42 cellular contexts compared by ENCODE assay signal in genomic region chr3:150848864-150849263, GRCh38. TPM values are rescaled to one million over a fixed set of nuclear protein-coding genes. Genes with fewer than 3 reads are reported as not detected.
"Had no signal": no experiment of that assay in that cellular context is flagged by ENCODE, and none has a peak within 500 bp of the region (broad histone marks: within the 10 kb centered on the region; RNA-seq: fewer than 3 reads in every experiment).

No MANE protein-coding gene starts in this region.

- H3K4me3 Mint-ChIP-seq: activated naive CD4-positive, alpha-beta T cell treated with anti-CD3 and anti-CD28 coated beads for 36 hours; activated naive CD4-positive, alpha-beta T cell treated with anti-CD3 and anti-CD28 coated beads, Interleukin-2, amount 10 ng/mL, durations not matched to agents 7 days and 5 days; activated naive CD4-positive, alpha-beta T cell treated with anti-CD3 and anti-CD28 coated beads, Interleukin-2, amount 50 U/mL, for 24 hours; activated naive CD8-positive, alpha-beta T cell; activated naive CD8-positive, alpha-beta T cell treated with anti-CD3 and anti-CD28 coated beads for 36 hours; activated naive CD8-positive, alpha-beta T cell treated with anti-CD3 and anti-CD28 coated beads, Interleukin-2, amount 10 ng/mL, durations not matched to agents 7 days and 5 days; activated naive CD8-positive, alpha-beta T cell treated with anti-CD3 and anti-CD28 coated beads, Interleukin-2, amount 50 U/mL, for 24 hours; activated T-cell treated with anti-CD3 and anti-CD28 coated beads, Interleukin-2, amount 50 U/mL, for 24 hours; activated T-cell treated with anti-CD3 and anti-CD28 coated beads, Interleukin-2, amount 50 U/mL, for 4 hours; activated T-cell treated with anti-CD3 and anti-CD28 coated beads, Interleukin-2, amount 50 U/mL, for 72 hours; activated T-helper 1 cell treated with anti-CD3 and anti-CD28 coated beads, Interleukin-12 subunit alpha, Interleukin-12 subunit beta, Interleukin-2, Interleukin-4 antibody, amounts not matched to agents 30 ng/mL and 10 ng/mL and 1 ng/mL, durations not matched to agents 14 hours and 24 hours and 36 hours; activated T-helper 17 cell treated with anti-CD3 and anti-CD28 coated beads, Interleukin-2, amount 50 U/mL, for 72 hours; brain; central memory CD8-positive, alpha-beta T cell had no signal

- H3K27me3 ChIP-seq: adrenal gland, ascending aorta, body of pancreas, breast epithelium, cardiac muscle cell had no signal

- H3K36me3 Mint-ChIP-seq: activated naive CD4-positive, alpha-beta T cell treated with anti-CD3 and anti-CD28 coated beads, Interleukin-2, amount 50 U/mL, for 24 hours; activated naive CD4-positive, alpha-beta T cell treated with anti-CD3 and anti-CD28 coated beads, Interleukin-2, amount 50 U/mL, for 72 hours; activated naive CD8-positive, alpha-beta T cell treated with anti-CD3 and anti-CD28 coated beads, Interleukin-2, amount 10 ng/mL, durations not matched to agents 7 days and 5 days; brain had no signal

- H3K36me3 ChIP-seq: adrenal gland, ascending aorta, breast epithelium, cardiac muscle cell had no signal

- H3K9me3 Mint-ChIP-seq: activated naive CD4-positive, alpha-beta T cell treated with anti-CD3 and anti-CD28 coated beads, Interleukin-2, amount 50 U/mL, for 24 hours; activated naive CD8-positive, alpha-beta T cell treated with anti-CD3 and anti-CD28 coated beads, Interleukin-2, amount 50 U/mL, for 24 hours; activated T-cell treated with anti-CD3 and anti-CD28 coated beads, Interleukin-2, amount 50 U/mL, for 4 hours; activated T-helper 17 cell treated with anti-CD3 and anti-CD28 coated beads, Interleukin-2, amount 50 U/mL, for 72 hours; central memory CD8-positive, alpha-beta T cell had no signal

- H3K4me1 Mint-ChIP-seq: activated naive CD4-positive, alpha-beta T cell treated with anti-CD3 and anti-CD28 coated beads, Interleukin-2, amount 10 ng/mL, durations not matched to agents 7 days and 5 days; activated naive CD4-positive, alpha-beta T cell treated with anti-CD3 and anti-CD28 coated beads, Interleukin-2, amount 50 U/mL, for 24 hours; activated naive CD8-positive, alpha-beta T cell treated with anti-CD3 and anti-CD28 coated beads, Interleukin-2, amount 50 U/mL, for 24 hours; activated T-helper 17 cell treated with anti-CD3 and anti-CD28 coated beads, Interleukin-2, amount 50 U/mL, for 72 hours; brain; central memory CD8-positive, alpha-beta T cell had no signal

- H3K27ac ChIP-seq: adrenal gland, ascending aorta, body of pancreas, breast epithelium, cardiac muscle cell had no signal

- H3K9me3 ChIP-seq: adrenal gland, body of pancreas had no signal

- H3K4me1 ChIP-seq: adrenal gland, ascending aorta, body of pancreas, breast epithelium had no signal

- H3K27ac Mint-ChIP-seq: activated naive CD4-positive, alpha-beta T cell treated with anti-CD3 and anti-CD28 coated beads for 36 hours; activated naive CD4-positive, alpha-beta T cell treated with anti-CD3 and anti-CD28 coated beads, Interleukin-2, amount 10 ng/mL, durations not matched to agents 7 days and 5 days; activated naive CD4-positive, alpha-beta T cell treated with anti-CD3 and anti-CD28 coated beads, Interleukin-2, amount 50 U/mL, for 24 hours; activated naive CD4-positive, alpha-beta T cell treated with anti-CD3 and anti-CD28 coated beads, Interleukin-2, amount 50 U/mL, for 72 hours; activated naive CD8-positive, alpha-beta T cell; activated naive CD8-positive, alpha-beta T cell treated with anti-CD3 and anti-CD28 coated beads for 36 hours; activated naive CD8-positive, alpha-beta T cell treated with anti-CD3 and anti-CD28 coated beads, Interleukin-2, amount 10 ng/mL, durations not matched to agents 7 days and 5 days; activated naive CD8-positive, alpha-beta T cell treated with anti-CD3 and anti-CD28 coated beads, Interleukin-2, amount 50 U/mL, for 24 hours; activated T-cell treated with anti-CD3 and anti-CD28 coated beads, Interleukin-2, amount 50 U/mL, for 24 hours; activated T-cell treated with anti-CD3 and anti-CD28 coated beads, Interleukin-2, amount 50 U/mL, for 72 hours; activated T-helper 1 cell treated with anti-CD3 and anti-CD28 coated beads, Interleukin-12 subunit alpha, Interleukin-12 subunit beta, Interleukin-2, Interleukin-4 antibody, amounts not matched to agents 30 ng/mL and 10 ng/mL and 1 ng/mL, durations not matched to agents 14 hours and 24 hours and 36 hours; activated T-helper 17 cell treated with anti-CD3 and anti-CD28 coated beads, Interleukin-2, amount 50 U/mL, for 72 hours; activated T-helper 2 cell treated with anti-CD3 and anti-CD28 coated beads, Interferon-gamma antibody, Interleukin-2, Interleukin-4, amounts not matched to agents 10 μg/mL and 5 μg/mL and 100 μg/mL, durations not matched to agents 14 hours and 24 hours and 36 hours; brain had no signal

- H3K4me3 ChIP-seq: adrenal gland, ascending aorta, body of pancreas, breast epithelium, cardiac muscle cell had no signal

- ATAC-seq: activated naive CD4-positive, alpha-beta T cell treated with anti-CD3 and anti-CD28 coated beads, Interleukin-2, amount 50 U/mL, for 72 hours; activated naive CD8-positive, alpha-beta T cell treated with anti-CD3 and anti-CD28 coated beads, Interleukin-2, amount 50 U/mL, for 24 hours; activated T-cell treated with anti-CD3 and anti-CD28 coated beads, Interleukin-2, amount 50 U/mL, for 4 hours; activated T-cell treated with anti-CD3 and anti-CD28 coated beads, Interleukin-2, amount 50 U/mL, for 72 hours; activated T-helper 17 cell treated with anti-CD3 and anti-CD28 coated beads, Interleukin-2, amount 50 U/mL, for 72 hours; body of pancreas had no signal

- DNase-seq: activated effector memory CD4-positive, alpha-beta T cell treated with anti-CD3 and anti-CD28 coated beads, Interleukin-2, amount 50 U/mL, for 16 hours; activated effector memory CD4-positive, alpha-beta T cell treated with Interleukin-2 at 50 U/mL for 16 hours; activated gamma-delta T cell; activated gamma-delta T cell treated with Interleukin-2 at 50 U/mL for 16 hours; activated naive CD4-positive, alpha-beta T cell; activated naive CD4-positive, alpha-beta T cell treated with anti-CD3 and anti-CD28 coated beads for 36 hours; activated naive CD4-positive, alpha-beta T cell treated with anti-CD3 and anti-CD28 coated beads, Interleukin-2, amount 10 ng/mL, durations not matched to agents 7 days and 5 days; activated naive CD4-positive, alpha-beta T cell treated with anti-CD3 and anti-CD28 coated beads, Interleukin-2, amount 50 U/mL, for 16 hours; activated naive CD4-positive, alpha-beta T cell treated with Interleukin-2 at 50 U/mL for 16 hours; activated naive CD8-positive, alpha-beta T cell treated with anti-CD3 and anti-CD28 coated beads for 36 hours; activated naive CD8-positive, alpha-beta T cell treated with anti-CD3 and anti-CD28 coated beads, Interleukin-2, amount 10 ng/mL, durations not matched to agents 7 days and 5 days; activated naive CD8-positive, alpha-beta T cell treated with anti-CD3 and anti-CD28 coated beads, Interleukin-2, amount 50 U/mL, for 24 hours; activated T-cell treated with anti-CD3 and anti-CD28 coated beads, Interleukin-2, amount 50 U/mL, for 1 hour; activated T-cell treated with anti-CD3 and anti-CD28 coated beads, Interleukin-2, amount 50 U/mL, for 24 hours; activated T-cell treated with anti-CD3 and anti-CD28 coated beads, Interleukin-2, amount 50 U/mL, for 4 hours; activated T-cell treated with anti-CD3 and anti-CD28 coated beads, Interleukin-2, amount 50 U/mL, for 48 hours; activated T-cell treated with anti-CD3 and anti-CD28 coated beads, Interleukin-2, amount 50 U/mL, for 72 hours; adrenal gland; amniotic stem cell; amygdala; anterior cingulate cortex; aorta; body of pancreas; caudate nucleus; central memory CD4-positive, alpha-beta T cell; cerebellar nuclear complex had no signal

RNA-seq across cellular contexts. Expression of gene MINDY4B, which starts 56.4 kb away (rescaled TPM):
- total RNA-seq: activated naive CD4-positive, alpha-beta T cell treated with anti-CD3 and anti-CD28 coated beads for 36 hours; activated naive CD4-positive, alpha-beta T cell treated with anti-CD3 and anti-CD28 coated beads, Interleukin-2, amount 50 U/mL, for 72 hours; activated naive CD8-positive, alpha-beta T cell treated with anti-CD3 and anti-CD28 coated beads for 36 hours; activated naive CD8-positive, alpha-beta T cell treated with anti-CD3 and anti-CD28 coated beads, Interleukin-2, amount 10 ng/mL, durations not matched to agents 7 days and 5 days; activated T-cell treated with anti-CD3 and anti-CD28 coated beads, Interleukin-2, amount 50 U/mL, for 4 hours; activated T-cell treated with anti-CD3 and anti-CD28 coated beads, Interleukin-2, amount 50 U/mL, for 72 hours; activated T-helper 1 cell treated with anti-CD3 and anti-CD28 coated beads, Interleukin-12 subunit alpha, Interleukin-12 subunit beta, Interleukin-2, Interleukin-4 antibody, amounts not matched to agents 30 ng/mL and 10 ng/mL and 1 ng/mL, durations not matched to agents 14 hours and 24 hours and 36 hours; activated T-helper 17 cell treated with anti-CD3 and anti-CD28 coated beads, Interleukin-2, amount 50 U/mL, for 72 hours; activated T-helper 2 cell treated with anti-CD3 and anti-CD28 coated beads, Interferon-gamma antibody, Interleukin-2, Interleukin-4, amounts not matched to agents 10 μg/mL and 5 μg/mL and 100 μg/mL, durations not matched to agents 14 hours and 24 hours and 36 hours; aorta; ascending aorta; astrocyte; body of pancreas; breast epithelium; bronchial epithelial cell; cardiac muscle cell; cardiac septum; cerebellum; chondrocyte had no signal
